ENCODE assay signal across 20 cellular contexts in the genomic region with DNA sequence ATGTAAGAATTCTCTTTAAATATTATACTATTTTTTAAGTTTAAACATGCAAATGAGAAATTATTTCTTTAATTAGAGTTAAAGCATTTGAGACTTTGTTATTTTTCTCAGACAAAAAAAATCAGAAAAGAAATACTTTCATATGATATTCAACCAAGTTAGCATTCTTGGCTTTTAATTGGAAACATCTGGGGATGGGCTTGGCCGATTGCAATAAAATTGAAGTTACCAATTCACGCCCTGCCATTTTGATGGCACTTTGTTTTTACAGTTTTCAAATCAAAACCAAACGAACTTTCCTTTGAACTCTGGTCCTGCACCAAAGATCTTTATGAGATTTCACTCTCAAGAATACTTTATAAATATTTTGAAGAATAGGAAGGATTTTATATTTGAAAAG.
A peak's percentile ranks its signal among the peaks of the same experiment; 100 is the strongest.
DNase-seq lines count a peak whose midpoint lies in the region; ATAC-seq and FAIRE-seq lines count a peak whose summit lies in the region.
"Had no signal": no experiment of that assay in that cellular context is flagged by ENCODE, and none has a peak within 500 bp of the region (broad histone marks: within the 10 kb centered on the region; RNA-seq: fewer than 3 reads in every experiment).

No MANE protein-coding gene starts in this region.

- H3K4me3 ChIP-seq in GM23248 = no peak overlapping the region
- H3K4me3 ChIP-seq: GM12878 had no signal

- no peaks in the 10 kb centered on the region for H3K9me3 ChIP-seq in GM23248 (ENCODE audit: low read depth)
- H3K9me3 ChIP-seq: BE2C had no signal

- H3K27me3 Mint-ChIP-seq in activated CD8-positive, alpha-beta T cell treated with anti-CD3 and anti-CD28 coated beads, Interleukin-2, amount 10 ng/mL, durations not matched to agents 7 days and 5 days (ENCODE audit: low read depth) = no peaks in the 10 kb centered on the region

- no peaks in the 10 kb centered on the region for H3K79me2 ChIP-seq in GM23248 (ENCODE audit: insufficient read depth)

- no peak for ATAC-seq in activated CD8-positive, alpha-beta T cell treated with anti-CD3 and anti-CD28 coated beads, Interleukin-2, amount 10 ng/mL, durations not matched to agents 7 days and 5 days
- ATAC-seq: GM12878 had no signal

- H3K4me1 ChIP-seq in GM23248 (ENCODE audit: insufficient read depth) = peaks cover 20% of the 10 kb centered on the region

- peak; percentile 55 for FAIRE-seq in frontal cortex (lab: Jason Lieb, UNC)
- FAIRE-seq: D721Med, GM12878, RCC 7860 had no signal

- POLR2A ChIA-PET in activated CD8-positive, alpha-beta T cell treated with anti-CD3 and anti-CD28 coated beads, Interleukin-2, amount 10 ng/mL, durations not matched to agents 7 days and 5 days (lab: Charles Lee) = no interaction called here

- DNase-seq in AG08395 (ENCODE audit: low spot score) (peak; percentile 6), GM23248 (peak; percentile 24), fibroblast of gingiva (ENCODE audit: low read depth) (peak; percentile 60), frontal cortex (ENCODE audit: low spot score in 2 of 2) (no peak), HuH-7.5 (ENCODE audit: low spot score) (no peak), caudate nucleus (lab: John Stamatoyannopoulos, UW) (no peak)
- DNase-seq in activated CD8-positive, alpha-beta T cell treated with anti-CD3 and anti-CD28 coated beads, Interleukin-2, amount 10 ng/mL, durations not matched to agents 7 days and 5 days = no peak
- no peak for DNase-seq in activated naive CD4-positive, alpha-beta T cell (lab: John Stamatoyannopoulos, UW)
- DNase-seq: 8988T, H9, HFFc6, Kasumi-1, NCI-H1694 treated with DMSO at 0.1 percent for 48 hours, NCI-H2081 treated with DMSO at 0.1 percent for 48 hours, NCI-H524 treated with DMSO at 0.1 percent for 48 hours, NCI-H82 had no signal

- H3K36me3 ChIP-seq in GM23248 (ENCODE audit: low read depth) = no peaks in the 10 kb centered on the region
- H3K36me3 ChIP-seq: BE2C had no signal

- H3K9me2 ChIP-seq in GM23248 (ENCODE audit: insufficient read depth) = no peaks in the 10 kb centered on the region

- CTCF ChIA-PET in activated CD8-positive, alpha-beta T cell treated with anti-CD3 and anti-CD28 coated beads, Interleukin-2, amount 10 ng/mL, durations not matched to agents 7 days and 5 days (lab: Charles Lee) = no interaction called here

- H3K27me3 ChIP-seq in GM23248 (replicated peaks; ENCODE audit: insufficient read depth) = no peaks in the 10 kb centered on the region
- H3K27me3 ChIP-seq: BE2C had no signal

- no peaks in the 10 kb centered on the region for H3K9me3 Mint-ChIP-seq in activated CD8-positive, alpha-beta T cell treated with anti-CD3 and anti-CD28 coated beads, Interleukin-2, amount 10 ng/mL, durations not matched to agents 7 days and 5 days (ENCODE audit: insufficient read depth)
- H3K9me3 Mint-ChIP-seq: H9, HFFc6 had no signal

- no peak overlapping the region for H2AFZ ChIP-seq in GM23248

- H3K27ac ChIP-seq in GM23248 (no peak overlapping the region), caudate nucleus (ENCODE audit: low read depth, low read length) (no peak overlapping the region)

- no peak overlapping the region for H3K4me2 ChIP-seq in GM23248 (ENCODE audit: unreplicated experiment)

- H3F3A ChIP-seq in GM23248 (ENCODE audit: insufficient read depth) = peaks cover 9% of the 10 kb centered on the region

- H3K4me3 Mint-ChIP-seq in activated CD8-positive, alpha-beta T cell treated with anti-CD3 and anti-CD28 coated beads, Interleukin-2, amount 10 ng/mL, durations not matched to agents 7 days and 5 days = no peak overlapping the region
- H3K4me3 Mint-ChIP-seq: H9, HFFc6 had no signal

- no peak overlapping the region for H3K27ac Mint-ChIP-seq in activated CD8-positive, alpha-beta T cell treated with anti-CD3 and anti-CD28 coated beads, Interleukin-2, amount 10 ng/mL, durations not matched to agents 7 days and 5 days
- H3K27ac Mint-ChIP-seq: HFFc6 had no signal

- H3K36me3 Mint-ChIP-seq in activated CD8-positive, alpha-beta T cell treated with anti-CD3 and anti-CD28 coated beads, Interleukin-2, amount 10 ng/mL, durations not matched to agents 7 days and 5 days (ENCODE audit: low read depth) = peaks cover 3% of the 10 kb centered on the region

- 52 to 61% methylated on average over 3 of the region's 3 CpGs for WGBS in GM23248 (ENCODE audit: low coverage in 1 of 2, low lambda C conversion rate in 2 of 2, missing lambda C conversion rate in 2 of 2), 2 experiments

- H3K9ac ChIP-seq in GM23248 = no peak overlapping the region

- H3K4me1 Mint-ChIP-seq in activated CD8-positive, alpha-beta T cell treated with anti-CD3 and anti-CD28 coated beads, Interleukin-2, amount 10 ng/mL, durations not matched to agents 7 days and 5 days (ENCODE audit: low read depth) = no peaks in the 10 kb centered on the region

- in situ Hi-C loops in GM23248 (cut with MboI) = no loop called here

- no peaks in the 10 kb centered on the region for H4K20me1 ChIP-seq in GM23248 (ENCODE audit: insufficient read depth)

Comparison
In these comparisons a context has a peak if more than half of its experiments do, and no peak if none do; other contexts are left out.
1. DNase-seq: peak in AG08395 (single experiment), GM23248 (single experiment) and fibroblast of gingiva (single experiment); none in frontal cortex (0 of 2), HuH-7.5 (single experiment), activated CD8-positive, alpha-beta T cell treated with anti-CD3 and anti-CD28 coated beads, Interleukin-2, amount 10 ng/mL, durations not matched to agents 7 days and 5 days (single experiment), activated naive CD4-positive, alpha-beta T cell (0 of 4) and caudate nucleus (0 of 61).